ENCODE assay signal across 9 cellular contexts in genomic region chr6:11785449-11785951, GRCh38.
A peak's percentile ranks its signal among the peaks of the same experiment; 100 is the strongest.
DNase-seq lines count a peak whose midpoint lies in the region; ATAC-seq and TF ChIP-seq lines count a peak whose summit lies in the region.
"Had no signal": no experiment of that assay in that cellular context is flagged by ENCODE, and none has a peak within 500 bp of the region (broad histone marks: within the 10 kb centered on the region; RNA-seq: fewer than 3 reads in every experiment).

No MANE protein-coding gene starts in this region.

- no peaks in the 10 kb centered on the region for H3K27me3 ChIP-seq in RWPE2 (ENCODE audit: insufficient read depth, poor library complexity, severe bottlenecking)

- in situ Hi-C loops in ACHN (cut with HindIII; ENCODE audit: low pct_ligation_motif_present, low pct_unique_long_range_greater_than_20kb, low sequenced_read_pairs): no loop called here

- peaks cover 12 to 13% of the 10 kb centered on the region in 2 donors for H3K9me3 Mint-ChIP-seq in stimulated activated naive CD8-positive, alpha-beta T cell treated with anti-CD3 and anti-CD28 coated beads, Interleukin-15, amount 100 ng/mL, for 72 hours

- no peak overlapping the region for H3K4me3 ChIP-seq in RWPE2 (ENCODE audit: severe bottlenecking)

- ATAC-seq in HG02884 (IDR thresholded peaks at IDR 0.05; ENCODE audit: unreplicated experiment): peak; percentile 37
- peak; percentile 81 for ATAC-seq in RWPE2 (ENCODE audit: low read depth)
- ATAC-seq in stimulated activated naive CD8-positive, alpha-beta T cell treated with anti-CD3 and anti-CD28 coated beads, Interleukin-15, amount 100 ng/mL, for 72 hours: peak; percentile 78

- no peaks in the 10 kb centered on the region for H3K4me1 ChIP-seq in RWPE2 (ENCODE audit: insufficient read depth, poor library complexity, severe bottlenecking)

- DNase-seq in stimulated activated CD4-positive, alpha-beta T cell treated with anti-CD3 and anti-CD28 coated beads, Interleukin-1b, Interleukin-23, amount 100 ng/mL, for 48 hours: peak; percentile 39
- DNase-seq in stimulated activated CD4-positive, alpha-beta T cell treated with anti-CD3 and anti-CD28 coated beads, Interleukin-2, amount 100 ng/mL, for 48 hours: no peak
- DNase-seq in RWPE2 (ENCODE audit: low spot score) (no peak), HPDE6-E6E7 (ENCODE audit: extremely low spot score) (no peak), ACHN (no peak), MV-4-11 (lab: John Stamatoyannopoulos, UW) (no peak)
- peak in 1 of 2 donors; percentile 51 for DNase-seq in stimulated activated naive CD8-positive, alpha-beta T cell treated with anti-CD3 and anti-CD28 coated beads, Interleukin-15, amount 100 ng/mL, for 72 hours

- peaks cover 9% of the 10 kb centered on the region for H3K4me1 Mint-ChIP-seq in stimulated activated naive CD8-positive, alpha-beta T cell treated with anti-CD3 and anti-CD28 coated beads, Interleukin-15, amount 100 ng/mL, for 72 hours

- no peak overlapping the region for H3K27ac ChIP-seq in RWPE2 (ENCODE audit: poor library complexity, severe bottlenecking)
- H3K27ac ChIP-seq: epithelial cell of prostate had no signal

- H3K36me3 ChIP-seq in RWPE2 (ENCODE audit: low read depth): no peaks in the 10 kb centered on the region

- no peaks in the 10 kb centered on the region for H3K9me3 ChIP-seq in RWPE2 (ENCODE audit: severe bottlenecking)

- TF ChIP-seq CTCF in RWPE2 (IDR thresholded peaks at IDR 0.05; ENCODE audit: poor library complexity, severe bottlenecking): no peak

- H3K4me3 Mint-ChIP-seq in stimulated activated naive CD8-positive, alpha-beta T cell treated with anti-CD3 and anti-CD28 coated beads, Interleukin-15, amount 100 ng/mL, for 72 hours: peak overlapping the region; percentile 52 to 63

- H3K27ac Mint-ChIP-seq in stimulated activated naive CD8-positive, alpha-beta T cell treated with anti-CD3 and anti-CD28 coated beads, Interleukin-15, amount 100 ng/mL, for 72 hours: no peak overlapping the region

- no peaks in the 10 kb centered on the region for H3K27me3 Mint-ChIP-seq in stimulated activated naive CD8-positive, alpha-beta T cell treated with anti-CD3 and anti-CD28 coated beads, Interleukin-15, amount 100 ng/mL, for 72 hours
